15 cellular contexts compared by ENCODE assay signal in genomic region chr12:92063641-92064040, GRCh38.
DNase-seq lines count a peak whose midpoint lies in the region; ATAC-seq and TF ChIP-seq lines count a peak whose summit lies in the region.
"Had no signal": no experiment of that assay in that cellular context is flagged by ENCODE, and none has a peak within 500 bp of the region (broad histone marks: within the 10 kb centered on the region; RNA-seq: fewer than 3 reads in every experiment).

No MANE protein-coding gene starts in this region.

- no peak overlapping the region for H3K4me3 Mint-ChIP-seq in CD14-positive monocyte
- H3K4me3 Mint-ChIP-seq: GM23338; T-helper 1 cell treated with Interleukin-12 subunit alpha and Interleukin-12 subunit beta and Interleukin-4 antibody, amounts not matched to agents 30 μg/mL and 1 μg/mL, for 36 hours had no signal

- H3K9me3 Mint-ChIP-seq in CD14-positive monocyte: no peaks in the 10 kb centered on the region
- H3K9me3 Mint-ChIP-seq: GM23338; T-helper 1 cell treated with Interleukin-12 subunit alpha and Interleukin-12 subunit beta and Interleukin-4 antibody, amounts not matched to agents 30 μg/mL and 1 μg/mL, for 36 hours had no signal

- H3K9me3 ChIP-seq in cardiac muscle cell (ENCODE audit: low read depth) (no peaks in the 10 kb centered on the region), liver (ENCODE audit: control insufficient read depth in 4 of 4, low read length in 3 of 4) (no peaks in the 10 kb centered on the region)
- H3K9me3 ChIP-seq: lower lobe of right lung had no signal

- H3K4me1 ChIP-seq in cardiac muscle cell (ENCODE audit: low read depth): peaks cover 52% of the 10 kb centered on the region
- H3K4me1 ChIP-seq in liver (ENCODE audit: control insufficient read depth in 4 of 4, insufficient read depth in 4 of 4, low read length in 3 of 4): peaks cover 5 to 26% (median 24%) of the 10 kb centered on the region in 4 donors

- H3K27ac ChIP-seq in cardiac muscle cell (peak overlapping the region; percentile 25), liver (ENCODE audit: low read depth in 1 of 2, low read length in 2 of 2) (peak overlapping the region; percentile 71 to 81)
- H3K27ac ChIP-seq: lower lobe of right lung had no signal

- no peak overlapping the region for H3K27ac Mint-ChIP-seq in CD14-positive monocyte
- H3K27ac Mint-ChIP-seq: T-helper 1 cell treated with Interleukin-12 subunit alpha and Interleukin-12 subunit beta and Interleukin-4 antibody, amounts not matched to agents 30 μg/mL and 1 μg/mL, for 36 hours had no signal

- H3K9ac ChIP-seq in liver (ENCODE audit: low read depth in 1 of 2, low read length in 2 of 2): peak overlapping the region in 1 of 2 donors; percentile 17

- ATAC-seq in left ventricle myocardium superior (no peak), GM21390 (IDR thresholded peaks at IDR 0.05; ENCODE audit: unreplicated experiment) (no peak)
- ATAC-seq: esophagus mucosa; naive thymus-derived CD8-positive, alpha-beta T cell had no signal

- no peaks in the 10 kb centered on the region for H3K27me3 ChIP-seq in cardiac muscle cell
- no peaks in the 10 kb centered on the region for H3K27me3 ChIP-seq in liver (ENCODE audit: control insufficient read depth in 4 of 4, insufficient read depth in 4 of 4, low read length in 3 of 4)

- TF ChIP-seq CTCF in cardiac muscle cell (IDR thresholded peaks at IDR 0.05; ENCODE audit: low read depth, low read length): no peak
- TF ChIP-seq CTCF in astrocyte of the spinal cord (IDR thresholded peaks at IDR 0.05; ENCODE audit: low read depth, low read length): no peak
- no peak for TF ChIP-seq CTCF in liver (IDR thresholded peaks at IDR 0.05; ENCODE audit: low read depth, low read length, missing input control)
- TF ChIP-seq CTCF in CD14-positive monocyte (IDR thresholded peaks at IDR 0.05): no peak

- intact Hi-C loops in left ventricle myocardium superior (cut with micrococcal nuclease) (no loop called here), CD14-positive monocyte (cut with micrococcal nuclease) (no loop called here)

- H3K4me3 ChIP-seq in cardiac muscle cell (no peak overlapping the region), astrocyte of the spinal cord (ENCODE audit: low read depth, low read length) (no peak overlapping the region), liver (ENCODE audit: low read depth in 1 of 3, low read length in 3 of 3) (no peak overlapping the region)
- H3K4me3 ChIP-seq: GM23338, lower lobe of right lung had no signal

- peak; percentile 30 to 51 for TF ChIP-seq RAD21 in liver (IDR thresholded peaks at IDR 0.05)

- H3K27me3 Mint-ChIP-seq in CD14-positive monocyte (ENCODE audit: low read depth in 3 of 3): peaks cover 0 to under 1% (median 0%) of the 10 kb centered on the region in 3 donors
- H3K27me3 Mint-ChIP-seq: naive thymus-derived CD8-positive, alpha-beta T cell had no signal

- peaks cover 71% of the 10 kb centered on the region for H3K4me1 Mint-ChIP-seq in CD14-positive monocyte

- H3K36me3 Mint-ChIP-seq in CD14-positive monocyte: no peaks in the 10 kb centered on the region

- in situ Hi-C loops in astrocyte of the spinal cord (cut with HindIII; ENCODE audit: low sequenced_read_pairs): no loop called here

- WGBS in liver: 28% methylated on average over 3 of the region's 3 CpGs

- no peak for DNase-seq in cardiac muscle cell (ENCODE audit: low read depth in 1 of 2, low spot score in 1 of 2)
- no peak for DNase-seq in left ventricle myocardium superior
- DNase-seq in astrocyte of the spinal cord (ENCODE audit: low read depth, low spot score): peak; percentile 40
- no peak for DNase-seq in CD14-positive monocyte (ENCODE audit: low spot score)
- no peak for DNase-seq in COLO829 (ENCODE audit: low spot score)
- DNase-seq in SHP77 treated with DMSO at 0.1 percent for 48 hours (lab: John Stamatoyannopoulos, UW): no peak
- DNase-seq: amniotic stem cell; lower lobe of right lung; naive thymus-derived CD8-positive, alpha-beta T cell; stimulated activated CD4-positive, alpha-beta T cell treated with anti-CD3 and anti-CD28 coated beads, Interleukin-2, amount 100 ng/mL, for 24 hours had no signal

- H3K36me3 ChIP-seq in cardiac muscle cell (no peaks in the 10 kb centered on the region), liver (ENCODE audit: control insufficient read depth in 4 of 4, insufficient read depth in 3 of 4, low read depth in 1 of 4, low read length in 3 of 4) (no peaks in the 10 kb centered on the region)
- H3K36me3 ChIP-seq: lower lobe of right lung had no signal

TF ChIP-seq in liver, 16 proteins besides CTCF, POLR2A, EP300 and RAD21:
- TF ChIP-seq HNF4G (IDR thresholded peaks at IDR 0.05) (peak; percentile 6), ZBTB33 (IDR thresholded peaks at IDR 0.05) (peak; percentile 44), FOXA2 (IDR thresholded peaks at IDR 0.05) (peak; percentile 67), ATF3 (IDR thresholded peaks at IDR 0.05) (no peak), GABPA (IDR thresholded peaks at IDR 0.05 in 1 of 2, conservative IDR thresholded peaks at IDR 0.05 in 1 of 2) (no peak), TAF1 (conservative IDR thresholded peaks at IDR 0.05) (no peak), RXRA (IDR thresholded peaks at IDR 0.05) (peak; percentile 33 to 69), JUND (IDR thresholded peaks at IDR 0.05) (peak in 1 of 2 donors; percentile 47), FOXA1 (IDR thresholded peaks at IDR 0.05) (peak; percentile 28), SP1 (IDR thresholded peaks at IDR 0.05) (peak; percentile 30), YY1 (IDR thresholded peaks at IDR 0.05) (peak; percentile 13), HNF4A (conservative IDR thresholded peaks at IDR 0.05) (peak; percentile 27 to 61)
- TF ChIP-seq, protein P1, sequence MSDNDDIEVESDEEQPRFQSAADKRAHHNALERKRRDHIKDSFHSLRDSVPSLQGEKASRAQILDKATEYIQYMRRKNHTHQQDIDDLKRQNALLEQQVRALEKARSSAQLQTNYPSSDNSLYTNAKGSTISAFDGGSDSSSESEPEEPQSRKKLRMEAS (IDR thresholded peaks at IDR 0.05): peak; percentile 46
TF ChIP-seq in liver: peak in this region for 10.
